ENCODE assay signal across 2 cellular contexts in genomic region chr10:132967540-132967939, GRCh38.
A peak's percentile ranks its signal among the peaks of the same experiment; 100 is the strongest.
TF ChIP-seq lines count a peak whose summit lies in the region.

No MANE protein-coding gene starts in this region.

TF ChIP-seq in HEK293, 187 proteins besides CTCF, POLR2A, EP300 and RAD21:
- no peak for TF ChIP-seq ZNF654 (tag by site-specific recombination; IDR thresholded peaks at IDR 0.05; ENCODE audit: low read depth)
- peak; percentile 80 for TF ChIP-seq KLF1 (tag by site-specific recombination; IDR thresholded peaks at IDR 0.05)

TF ChIP-seq in H1, 55 proteins besides CTCF, POLR2A, EP300 and RAD21:
- TF ChIP-seq ATF2 (IDR thresholded peaks at IDR 0.05; ENCODE audit: low read length): no peak
- TF ChIP-seq PHF8 (conservative IDR thresholded peaks at IDR 0.05; ENCODE audit: low read depth, low read length): no peak
- no peak for TF ChIP-seq CHD2 (IDR thresholded peaks at IDR 0.05; ENCODE audit: low read length)
- TF ChIP-seq POLR2AphosphoS5 (IDR thresholded peaks at IDR 0.05; ENCODE audit: low read depth, low read length): no peak
- no peak for TF ChIP-seq MAX (IDR thresholded peaks at IDR 0.05)
- no peak for TF ChIP-seq NRF1 (IDR thresholded peaks at IDR 0.05; ENCODE audit: low read depth, low read length)
- no peak for TF ChIP-seq MAFK (IDR thresholded peaks at IDR 0.05; ENCODE audit: low read depth, low read length)
- no peak for TF ChIP-seq CREB1 (IDR thresholded peaks at IDR 0.05)
- TF ChIP-seq CBX8 (IDR thresholded peaks at IDR 0.05; ENCODE audit: borderline replicate concordance, low read depth, low read length): no peak
- TF ChIP-seq ASH2L (IDR thresholded peaks at IDR 0.05; ENCODE audit: low read length): no peak
- TF ChIP-seq EGR1 (IDR thresholded peaks at IDR 0.05; ENCODE audit: borderline replicate concordance, low read depth, low read length): no peak
- TF ChIP-seq NANOG (IDR thresholded peaks at IDR 0.05; ENCODE audit: insufficient read depth, low read depth, low read length, poor library complexity, severe bottlenecking): no peak
- no peak for TF ChIP-seq CTBP2 (IDR thresholded peaks at IDR 0.05; ENCODE audit: borderline replicate concordance, insufficient read depth, insufficient read length, low read length)
- no peak for TF ChIP-seq SP2 (IDR thresholded peaks at IDR 0.05; ENCODE audit: low read length)
- TF ChIP-seq TAF1 (IDR thresholded peaks at IDR 0.05; ENCODE audit: low read depth, low read length): no peak
- no peak for TF ChIP-seq SIN3A (conservative IDR thresholded peaks at IDR 0.05 in 1 of 2, IDR thresholded peaks at IDR 0.05 in 1 of 2; ENCODE audit: low read depth in 1 of 2, low read length in 2 of 2)
- no peak for TF ChIP-seq HDAC2 (IDR thresholded peaks at IDR 0.05; ENCODE audit: borderline replicate concordance in 1 of 2, low read depth in 2 of 2, low read length in 2 of 2)
- TF ChIP-seq TBP (IDR thresholded peaks at IDR 0.05; ENCODE audit: low read depth, low read length): no peak
- TF ChIP-seq BACH1 (IDR thresholded peaks at IDR 0.05; ENCODE audit: low read length): no peak
- no peak for TF ChIP-seq SIRT6 (IDR thresholded peaks at IDR 0.05; ENCODE audit: low read length)
